In genomic region chr1:53754484-53755312, GRCh38 we compare ENCODE assay signal across 8 cellular contexts. TPM values are rescaled to one million over a fixed set of nuclear protein-coding genes. Genes with fewer than 3 reads are reported as not detected.
DNase-seq lines count a peak whose midpoint lies in the region; ATAC-seq and TF ChIP-seq lines count a peak whose summit lies in the region.

No MANE protein-coding gene starts in this region.

- no peaks in the 10 kb centered on the region for H3K4me1 Mint-ChIP-seq in activated CD8-positive, alpha-beta memory T cell treated with anti-CD3 and anti-CD28 coated beads, Interleukin-2, amount 10 ng/mL, durations not matched to agents 7 days and 5 days

- H3K4me1 ChIP-seq in esophagus squamous epithelium (no peaks in the 10 kb centered on the region), neuronal stem cell (ENCODE audit: control insufficient read depth in 2 of 2, insufficient read depth in 1 of 2, low read depth in 1 of 2, low read length in 2 of 2) (no peaks in the 10 kb centered on the region)

- peak; percentile 53 for DNase-seq in activated CD8-positive, alpha-beta memory T cell treated with anti-CD3 and anti-CD28 coated beads, Interleukin-2, amount 10 ng/mL, durations not matched to agents 7 days and 5 days
- DNase-seq in activated CD8-positive, alpha-beta memory T cell treated with anti-CD3 and anti-CD28 coated beads, Interleukin-2, amount 50 U/mL, for 4 hours = no peak
- DNase-seq in LNCaP clone FGC (ENCODE audit: low read depth) (no peak), SK-N-DZ (ENCODE audit: low spot score) (peak; percentile 23), esophagus squamous epithelium (lab: John Stamatoyannopoulos, UW) (no peak), neuronal stem cell (ENCODE audit: low spot score) (peak; percentile 33)

- no peak overlapping the region for H3K27ac ChIP-seq in esophagus squamous epithelium
- H3K27ac ChIP-seq in neuronal stem cell (replicated peaks; ENCODE audit: low read length) = no peak overlapping the region

- H3K9ac ChIP-seq in neuronal stem cell (ENCODE audit: low read depth, low read length, poor library complexity) = no peak overlapping the region

- H3K36me3 Mint-ChIP-seq in activated CD8-positive, alpha-beta memory T cell treated with anti-CD3 and anti-CD28 coated beads, Interleukin-2, amount 10 ng/mL, durations not matched to agents 7 days and 5 days = no peaks in the 10 kb centered on the region

- H3K27me3 Mint-ChIP-seq in activated CD8-positive, alpha-beta memory T cell treated with anti-CD3 and anti-CD28 coated beads, Interleukin-2, amount 10 ng/mL, durations not matched to agents 7 days and 5 days = no peaks in the 10 kb centered on the region

- no peaks in the 10 kb centered on the region for H3K9me3 Mint-ChIP-seq in activated CD8-positive, alpha-beta memory T cell treated with anti-CD3 and anti-CD28 coated beads, Interleukin-2, amount 10 ng/mL, durations not matched to agents 7 days and 5 days (ENCODE audit: low read depth)

- H3K27ac Mint-ChIP-seq in activated CD8-positive, alpha-beta memory T cell treated with anti-CD3 and anti-CD28 coated beads, Interleukin-2, amount 10 ng/mL, durations not matched to agents 7 days and 5 days = no peak overlapping the region

- CTCF ChIA-PET in activated CD8-positive, alpha-beta memory T cell treated with anti-CD3 and anti-CD28 coated beads, Interleukin-2, amount 10 ng/mL, durations not matched to agents 7 days and 5 days (lab: Charles Lee) = interaction anchor here (0.6 to 2.5 kb wide), 12 partner anchors 8 to 269 kb away, joined by 3 to 18 read pairs (median 4); partner anchors contain the start of gene GLIS1

- no peak overlapping the region for H2BK5ac ChIP-seq in neuronal stem cell (ENCODE audit: low read length)

- WGBS in esophagus squamous epithelium, 2 donors = 43 to 46% methylated on average over 6 of the region's 6 CpGs
- no CpG with 5 or more reads among the region's 6 CpGs for WGBS in neuronal stem cell (ENCODE audit: extremely low coverage in 2 of 2, insufficient read length in 2 of 2, insufficient replicate concordance in 1 of 2), 2 donors

- no peak overlapping the region for H3K4ac ChIP-seq in neuronal stem cell (ENCODE audit: low read length)

- H3K14ac ChIP-seq in neuronal stem cell (ENCODE audit: low read length) = no peak overlapping the region

- no peak overlapping the region for H3K4me2 ChIP-seq in neuronal stem cell (ENCODE audit: insufficient read depth, low read length, poor library complexity, severe bottlenecking)

- TF ChIP-seq POLR2A in esophagus squamous epithelium (IDR thresholded peaks at IDR 0.05) = no peak

- H3K9me3 ChIP-seq in esophagus squamous epithelium (no peaks in the 10 kb centered on the region), neuronal stem cell (replicated peaks in 1 of 2; ENCODE audit: control insufficient read depth in 2 of 2, insufficient read depth in 1 of 2, low read depth in 1 of 2, low read length in 2 of 2) (peaks cover 0 to 2% of the 10 kb centered on the region in 2 donors)

- H2BK120ac ChIP-seq in neuronal stem cell (ENCODE audit: low read depth, low read length) = no peak overlapping the region

- H4K8ac ChIP-seq in neuronal stem cell (ENCODE audit: low read depth, low read length) = no peak overlapping the region

- no peak overlapping the region for H2AK5ac ChIP-seq in neuronal stem cell (ENCODE audit: low read depth, low read length)

- no peak overlapping the region for H3K23ac ChIP-seq in neuronal stem cell (ENCODE audit: low read depth, low read length, poor library complexity)

- TF ChIP-seq CTCF in LNCaP clone FGC (IDR thresholded peaks at IDR 0.05; ENCODE audit: control insufficient read depth, extremely low read depth, insufficient read depth) (peak; percentile 78), esophagus squamous epithelium (IDR thresholded peaks at IDR 0.05) (peak in 5 of 6 experiments; percentile 35 to 68 (median 54))

- no peak overlapping the region for H2AFZ ChIP-seq in neuronal stem cell (ENCODE audit: low read length)

- no peak overlapping the region for H2BK15ac ChIP-seq in neuronal stem cell (ENCODE audit: low read length)

- H3K27me3 ChIP-seq in esophagus squamous epithelium (no peaks in the 10 kb centered on the region), neuronal stem cell (ENCODE audit: control insufficient read depth in 3 of 3, insufficient read depth in 3 of 3, low read depth in 1 of 3, low read length in 3 of 3) (no peaks in the 10 kb centered on the region)

- intact Hi-C loops in esophagus squamous epithelium (cut with DNase I) = loop anchor here (10.0 kb wide), 1 partner anchor 270 kb away; no protein-coding TSS in a partner anchor

- no peak overlapping the region for H4K91ac ChIP-seq in neuronal stem cell (ENCODE audit: low read depth, low read length, poor library complexity)

- no peak overlapping the region for H3K18ac ChIP-seq in neuronal stem cell (ENCODE audit: low read length)

- H3K4me3 ChIP-seq in LNCaP clone FGC (ENCODE audit: low read depth, low read length) = no peak overlapping the region
- H3K4me3 ChIP-seq in esophagus squamous epithelium = no peak overlapping the region
- H3K4me3 ChIP-seq in neuronal stem cell (ENCODE audit: low read length in 2 of 2) = no peak overlapping the region

- H3K36me3 ChIP-seq in esophagus squamous epithelium = no peaks in the 10 kb centered on the region
- H3K36me3 ChIP-seq in neuronal stem cell (replicated peaks in 1 of 2; ENCODE audit: control insufficient read depth in 2 of 2, insufficient read depth in 2 of 2, low read length in 2 of 2) = no peaks in the 10 kb centered on the region

- H3K79me1 ChIP-seq in neuronal stem cell (ENCODE audit: low read depth, low read length) = no peaks in the 10 kb centered on the region

- H2BK12ac ChIP-seq in neuronal stem cell (ENCODE audit: low read length) = no peak overlapping the region

- H3K4me3 Mint-ChIP-seq in activated CD8-positive, alpha-beta memory T cell treated with anti-CD3 and anti-CD28 coated beads, Interleukin-2, amount 10 ng/mL, durations not matched to agents 7 days and 5 days = no peak overlapping the region

- ATAC-seq in activated CD8-positive, alpha-beta memory T cell treated with anti-CD3 and anti-CD28 coated beads, Interleukin-2, amount 10 ng/mL, durations not matched to agents 7 days and 5 days = no peak
- ATAC-seq in HG02852 (IDR thresholded peaks at IDR 0.05; ENCODE audit: unreplicated experiment) (no peak), HG02610 (IDR thresholded peaks at IDR 0.05; ENCODE audit: unreplicated experiment) (no peak)

RNA-seq across cellular contexts. Expression of gene GLIS1, which starts 15.7 kb away (rescaled TPM):
- not detected for total RNA-seq in activated CD8-positive, alpha-beta memory T cell treated with anti-CD3 and anti-CD28 coated beads, Interleukin-2, amount 10 ng/mL, durations not matched to agents 7 days and 5 days
- polyA plus RNA-seq in SK-N-DZ (2014; cell fraction: cytosol; rRNA removed) = not detected in 2 replicates
- polyA plus RNA-seq in SK-N-DZ (2014; cell fraction: nucleus; rRNA removed) = 0.05 TPM in 1 of 2 replicates, not detected in the other
- total RNA-seq in esophagus squamous epithelium = under 1 TPM in 1 of 4 donors, not detected in 3; 0.57 TPM
- polyA plus RNA-seq in neuronal stem cell (2013, experiment 1 of 2) = 0.08 TPM
- polyA plus RNA-seq in neuronal stem cell (2013, experiment 2 of 2) = 0.10 TPM

Comparison
In these comparisons a context has a peak if more than half of its experiments do, and no peak if none do; other contexts are left out.
1. DNase-seq: peak in activated CD8-positive, alpha-beta memory T cell treated with anti-CD3 and anti-CD28 coated beads, Interleukin-2, amount 10 ng/mL, durations not matched to agents 7 days and 5 days (single experiment), SK-N-DZ (single experiment) and neuronal stem cell (single experiment); none in activated CD8-positive, alpha-beta memory T cell treated with anti-CD3 and anti-CD28 coated beads, Interleukin-2, amount 50 U/mL, for 4 hours (single experiment), LNCaP clone FGC (single experiment) and esophagus squamous epithelium (single experiment).